2 cellular contexts compared by ENCODE assay signal in genomic region chr4:774419-775092, GRCh38. TPM values are rescaled to one million over a fixed set of nuclear protein-coding genes. Genes with fewer than 3 reads are reported as not detected.
"Had no signal": no experiment of that assay in that cellular context is flagged by ENCODE, and none has a peak within 500 bp of the region (broad histone marks: within the 10 kb centered on the region; RNA-seq: fewer than 3 reads in every experiment).

No MANE protein-coding gene starts in this region.

RNA-seq across cellular contexts. Expression of gene CPLX1, which starts 51.4 kb away (rescaled TPM):
- total RNA-seq: lung microvascular endothelial cell, skeletal muscle tissue had no signal
